1 cellular context compared by ENCODE assay signal in genomic region chr9:136482793-136483588, GRCh38.
TF ChIP-seq lines count a peak whose summit lies in the region.

A gene with protein sequence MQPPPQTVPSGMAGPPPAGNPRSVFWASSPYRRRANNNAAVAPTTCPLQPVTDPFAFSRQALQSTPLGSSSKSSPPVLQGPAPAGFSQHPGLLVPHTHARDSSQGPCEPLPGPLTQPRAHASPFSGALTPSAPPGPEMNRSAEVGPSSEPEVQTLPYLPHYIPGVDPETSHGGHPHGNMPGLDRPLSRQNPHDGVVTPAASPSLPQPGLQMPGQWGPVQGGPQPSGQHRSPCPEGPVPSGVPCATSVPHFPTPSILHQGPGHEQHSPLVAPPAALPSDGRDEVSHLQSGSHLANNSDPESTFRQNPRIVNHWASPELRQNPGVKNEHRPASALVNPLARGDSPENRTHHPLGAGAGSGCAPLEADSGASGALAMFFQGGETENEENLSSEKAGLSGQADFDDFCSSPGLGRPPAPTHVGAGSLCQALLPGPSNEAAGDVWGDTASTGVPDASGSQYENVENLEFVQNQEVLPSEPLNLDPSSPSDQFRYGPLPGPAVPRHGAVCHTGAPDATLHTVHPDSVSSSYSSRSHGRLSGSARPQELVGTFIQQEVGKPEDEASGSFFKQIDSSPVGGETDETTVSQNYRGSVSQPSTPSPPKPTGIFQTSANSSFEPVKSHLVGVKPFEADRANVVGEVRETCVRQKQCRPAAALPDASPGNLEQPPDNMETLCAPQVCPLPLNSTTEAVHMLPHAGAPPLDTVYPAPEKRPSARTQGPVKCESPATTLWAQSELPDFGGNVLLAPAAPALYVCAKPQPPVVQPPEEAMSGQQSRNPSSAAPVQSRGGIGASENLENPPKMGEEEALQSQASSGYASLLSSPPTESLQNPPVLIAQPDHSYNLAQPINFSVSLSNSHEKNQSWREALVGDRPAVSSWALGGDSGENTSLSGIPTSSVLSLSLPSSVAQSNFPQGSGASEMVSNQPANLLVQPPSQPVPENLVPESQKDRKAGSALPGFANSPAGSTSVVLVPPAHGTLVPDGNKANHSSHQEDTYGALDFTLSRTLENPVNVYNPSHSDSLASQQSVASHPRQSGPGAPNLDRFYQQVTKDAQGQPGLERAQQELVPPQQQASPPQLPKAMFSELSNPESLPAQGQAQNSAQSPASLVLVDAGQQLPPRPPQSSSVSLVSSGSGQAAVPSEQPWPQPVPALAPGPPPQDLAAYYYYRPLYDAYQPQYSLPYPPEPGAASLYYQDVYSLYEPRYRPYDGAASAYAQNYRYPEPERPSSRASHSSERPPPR (N-terminal part only) (minus strand): TSS chr9:136483040. CDS start chr9:136477615, 5,425 bp downstream.

TF ChIP-seq in K562, 482 proteins besides CTCF, POLR2A, EP300 and RAD21 (continued from another document and continues in another):
- no peak for TF ChIP-seq TFAP4 (CRISPR knock-in tag; IDR thresholded peaks at IDR 0.05; ENCODE audit: borderline replicate concordance)
- no peak; a peak in 1 of 4 replicates for TF ChIP-seq CSDE1 (IDR thresholded peaks at IDR 0.05)
- no peak for TF ChIP-seq KLF13 (tag; IDR thresholded peaks at IDR 0.05; ENCODE audit: borderline replicate concordance, low read depth)
- TF ChIP-seq JUNB (CRISPR knock-in tag; conservative IDR thresholded peaks at IDR 0.05) = no peak
- TF ChIP-seq, protein P1, sequence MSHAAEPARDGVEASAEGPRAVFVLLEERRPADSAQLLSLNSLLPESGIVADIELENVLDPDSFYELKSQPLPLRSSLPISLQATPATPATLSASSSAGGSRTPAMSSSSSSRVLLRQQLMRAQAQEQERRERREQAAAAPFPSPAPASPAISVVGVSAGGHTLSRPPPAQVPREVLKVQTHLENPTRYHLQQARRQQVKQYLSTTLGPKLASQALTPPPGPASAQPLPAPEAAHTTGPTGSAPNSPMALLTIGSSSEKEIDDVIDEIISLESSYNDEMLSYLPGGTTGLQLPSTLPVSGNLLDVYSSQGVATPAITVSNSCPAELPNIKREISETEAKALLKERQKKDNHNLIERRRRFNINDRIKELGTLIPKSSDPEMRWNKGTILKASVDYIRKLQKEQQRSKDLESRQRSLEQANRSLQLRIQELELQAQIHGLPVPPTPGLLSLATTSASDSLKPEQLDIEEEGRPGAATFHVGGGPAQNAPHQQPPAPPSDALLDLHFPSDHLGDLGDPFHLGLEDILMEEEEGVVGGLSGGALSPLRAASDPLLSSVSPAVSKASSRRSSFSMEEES (CRISPR knock-in tag; IDR thresholded peaks at IDR 0.05) = no peak
- no peak; a peak in 1 of 4 replicates for TF ChIP-seq FOXA3 (CRISPR knock-in tag; conservative IDR thresholded peaks at IDR 0.05 in 1 of 2, IDR thresholded peaks at IDR 0.05 in 1 of 2)
- no peak for TF ChIP-seq ZNF347 (CRISPR knock-in tag; IDR thresholded peaks at IDR 0.05; ENCODE audit: low read depth)
- no peak for TF ChIP-seq EHMT2 (IDR thresholded peaks at IDR 0.05)
- TF ChIP-seq MAFF (IDR thresholded peaks at IDR 0.05; ENCODE audit: low read length) = no peak
- no peak for TF ChIP-seq RAD51 (IDR thresholded peaks at IDR 0.05; ENCODE audit: borderline replicate concordance, low read depth)
- no peak for TF ChIP-seq PHTF2 (CRISPR knock-in tag; IDR thresholded peaks at IDR 0.05)
- no peak for TF ChIP-seq SNRNP70 (optimal IDR thresholded peaks at IDR 0.05; ENCODE audit: low read depth, low read length)
- TF ChIP-seq, protein P2, sequence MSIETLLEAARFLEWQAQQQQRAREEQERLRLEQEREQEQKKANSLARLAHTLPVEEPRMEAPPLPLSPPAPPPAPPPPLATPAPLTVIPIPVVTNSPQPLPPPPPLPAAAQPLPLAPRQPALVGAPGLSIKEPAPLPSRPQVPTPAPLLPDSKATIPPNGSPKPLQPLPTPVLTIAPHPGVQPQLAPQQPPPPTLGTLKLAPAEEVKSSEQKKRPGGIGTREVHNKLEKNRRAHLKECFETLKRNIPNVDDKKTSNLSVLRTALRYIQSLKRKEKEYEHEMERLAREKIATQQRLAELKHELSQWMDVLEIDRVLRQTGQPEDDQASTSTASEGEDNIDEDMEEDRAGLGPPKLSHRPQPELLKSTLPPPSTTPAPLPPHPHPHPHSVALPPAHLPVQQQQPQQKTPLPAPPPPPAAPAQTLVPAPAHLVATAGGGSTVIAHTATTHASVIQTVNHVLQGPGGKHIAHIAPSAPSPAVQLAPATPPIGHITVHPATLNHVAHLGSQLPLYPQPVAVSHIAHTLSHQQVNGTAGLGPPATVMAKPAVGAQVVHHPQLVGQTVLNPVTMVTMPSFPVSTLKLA (conservative IDR thresholded peaks at IDR 0.05) = peak in 1 of 2 experiments; percentile 28; a peak in 2 of 4 replicates
- TF ChIP-seq ILK (tag; IDR thresholded peaks at IDR 0.05; ENCODE audit: borderline replicate concordance, low read depth) = no peak
- no peak for TF ChIP-seq ZBTB8A (IDR thresholded peaks at IDR 0.05; ENCODE audit: partially characterized antibody)
- no peak for TF ChIP-seq ETV6 (IDR thresholded peaks at IDR 0.05; ENCODE audit: borderline replicate concordance in 1 of 2, low read depth in 2 of 2, low read length in 1 of 2)
- no peak for TF ChIP-seq ETV6 (CRISPR knock-in tag; IDR thresholded peaks at IDR 0.05; ENCODE audit: borderline replicate concordance)
- no peak for TF ChIP-seq NCOA6 (IDR thresholded peaks at IDR 0.05)
- TF ChIP-seq, protein P3, sequence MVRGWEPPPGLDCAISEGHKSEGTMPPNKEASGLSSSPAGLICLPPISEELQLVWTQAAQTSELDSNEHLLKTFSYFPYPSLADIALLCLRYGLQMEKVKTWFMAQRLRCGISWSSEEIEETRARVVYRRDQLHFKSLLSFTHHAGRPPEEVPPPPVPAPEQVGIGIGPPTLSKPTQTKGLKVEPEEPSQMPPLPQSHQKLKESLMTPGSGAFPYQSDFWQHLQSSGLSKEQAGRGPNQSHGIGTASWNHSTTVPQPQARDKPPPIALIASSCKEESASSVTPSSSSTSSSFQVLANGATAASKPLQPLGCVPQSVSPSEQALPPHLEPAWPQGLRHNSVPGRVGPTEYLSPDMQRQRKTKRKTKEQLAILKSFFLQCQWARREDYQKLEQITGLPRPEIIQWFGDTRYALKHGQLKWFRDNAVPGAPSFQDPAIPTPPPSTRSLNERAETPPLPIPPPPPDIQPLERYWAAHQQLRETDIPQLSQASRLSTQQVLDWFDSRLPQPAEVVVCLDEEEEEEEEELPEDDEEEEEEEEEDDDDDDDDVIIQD (CRISPR knock-in tag; IDR thresholded peaks at IDR 0.05) = no peak
- no peak for TF ChIP-seq CBFA2T3 (IDR thresholded peaks at IDR 0.05)
- no peak for TF ChIP-seq ZNF197 (CRISPR knock-in tag; IDR thresholded peaks at IDR 0.05; ENCODE audit: low read depth)
- TF ChIP-seq ZNF717 (CRISPR knock-in tag; IDR thresholded peaks at IDR 0.05) = no peak
- TF ChIP-seq ATF3 (IDR thresholded peaks at IDR 0.05) = no peak
- no peak for TF ChIP-seq ATF3 (CRISPR knock-in tag; conservative IDR thresholded peaks at IDR 0.05)
- TF ChIP-seq KDM2B (CRISPR knock-in tag; IDR thresholded peaks at IDR 0.05) = no peak
- TF ChIP-seq ZNF592 (IDR thresholded peaks at IDR 0.05) = no peak
- no peak for TF ChIP-seq ZNF785 (CRISPR knock-in tag; IDR thresholded peaks at IDR 0.05)
- TF ChIP-seq FOXK1 (CRISPR knock-in tag; IDR thresholded peaks at IDR 0.05; ENCODE audit: borderline replicate concordance) = no peak
- TF ChIP-seq DEAF1 (CRISPR knock-in tag; IDR thresholded peaks at IDR 0.05) = no peak
- no peak for TF ChIP-seq ARID3A (IDR thresholded peaks at IDR 0.05; ENCODE audit: borderline replicate concordance, low read depth, low read length)
- TF ChIP-seq TCF15 (CRISPR knock-in tag; IDR thresholded peaks at IDR 0.05) = no peak
- no peak for TF ChIP-seq ZNF24 (IDR thresholded peaks at IDR 0.05)
- no peak for TF ChIP-seq GTF2F1 (IDR thresholded peaks at IDR 0.05; ENCODE audit: low read depth, low read length)
